19 cellular contexts compared by ENCODE assay signal in the genomic region with DNA sequence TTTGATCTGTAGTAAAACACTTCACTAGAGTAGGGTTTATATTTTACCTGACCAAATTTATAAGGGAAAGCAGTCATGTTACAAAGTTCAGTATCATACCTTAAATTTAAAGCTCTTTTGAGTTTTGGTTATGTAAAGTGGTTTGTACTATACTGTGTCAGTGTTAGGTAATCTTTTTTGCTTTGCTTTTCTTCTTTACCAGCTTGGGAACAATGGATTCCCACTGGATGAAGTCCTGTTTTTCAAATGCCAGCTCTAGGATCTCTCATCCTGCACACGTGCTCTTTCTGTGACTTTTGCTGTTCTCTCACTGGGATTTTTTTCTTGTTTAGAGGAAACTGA. TPM values are rescaled to one million over a fixed set of nuclear protein-coding genes. Genes with fewer than 3 reads are reported as not detected.
DNase-seq lines count a peak whose midpoint lies in the region; ATAC-seq, FAIRE-seq and TF ChIP-seq lines count a peak whose summit lies in the region.
"Had no signal": no experiment of that assay in that cellular context is flagged by ENCODE, and none has a peak within 500 bp of the region (broad histone marks: within the 10 kb centered on the region; RNA-seq: fewer than 3 reads in every experiment).

No MANE protein-coding gene starts in this region.

- peaks cover 29% of the 10 kb centered on the region for H3K4me1 Mint-ChIP-seq in brain

- DNase-seq in left ventricle myocardium inferior (no peak), psoas muscle (no peak), LoVo (ENCODE audit: low spot score) (no peak), GM12891 (ENCODE audit: insufficient read length, low spot score) (no peak), iPS-NIHi11 (ENCODE audit: low spot score) (no peak)
- no peak for DNase-seq in effector memory CD4-positive, alpha-beta T cell
- DNase-seq: activated CD4-positive, alpha-beta T cell treated with anti-CD3 and anti-CD28 coated beads, Interleukin-2, amount 50 U/mL, for 1 hour; aorta; H7; hippocampal formation; NCI-H187 treated with DMSO at 0.1 percent for 48 hours; NCI-H446; NK-92 treated with Interleukin-12 subunit alpha and Interleukin-12 subunit beta, amount 100 ng/mL, for 24 hours; stimulated activated CD4-positive, alpha-beta T cell treated with anti-CD3 and anti-CD28 coated beads, Interleukin-4, amount 100 ng/mL, for 4 hours had no signal

- peaks cover 0 to 5% of the 10 kb centered on the region in 2 experiments; a peak in 2 of 3 replicates for H3K36me3 ChIP-seq in HEK293 (ENCODE audit: control insufficient read depth in 2 of 2, insufficient read depth in 1 of 2, low read length in 2 of 2)
- H3K36me3 ChIP-seq in left ventricle myocardium inferior, result peaks cover 9% of the 10 kb centered on the region
- peaks cover 0 to 14% of the 10 kb centered on the region in 2 donors for H3K36me3 ChIP-seq in psoas muscle (ENCODE audit: insufficient read depth in 1 of 2, low read depth in 1 of 2)
- no peaks in the 10 kb centered on the region for H3K36me3 ChIP-seq in effector memory CD4-positive, alpha-beta T cell (ENCODE audit: control insufficient read depth, insufficient read depth, low read length)

- 0 out of 2 replicates have a peak, but pooled peaks cover 4% of the 10 kb centered on the region for H3K4me1 ChIP-seq in HEK293 (ENCODE audit: control insufficient read depth, insufficient read depth, low read length)
- H3K4me1 ChIP-seq in left ventricle myocardium inferior, result peaks cover 68% of the 10 kb centered on the region
- H3K4me1 ChIP-seq in psoas muscle, result peaks cover 45% of the 10 kb centered on the region
- H3K4me1 ChIP-seq in effector memory CD4-positive, alpha-beta T cell (ENCODE audit: control insufficient read depth, insufficient read depth, low read length, poor library complexity, severe bottlenecking), result no peaks in the 10 kb centered on the region

- no peaks in the 10 kb centered on the region for H3K27me3 ChIP-seq in left ventricle myocardium inferior (ENCODE audit: low read depth)
- no peaks in the 10 kb centered on the region for H3K27me3 ChIP-seq in psoas muscle (ENCODE audit: insufficient read depth in 3 of 3, low read length in 2 of 3)
- H3K27me3 ChIP-seq in effector memory CD4-positive, alpha-beta T cell (replicated peaks; ENCODE audit: control insufficient read depth, insufficient read depth, low read length, poor library complexity, severe bottlenecking), result no peaks in the 10 kb centered on the region

- no peaks in the 10 kb centered on the region for H3K9me3 Mint-ChIP-seq in brain
- H3K9me3 Mint-ChIP-seq: dendritic cell treated with granulocyte-macrophage colony-stimulating factor and Interleukin-4, amounts not matched to agents 40 ng/mL and 50 ng/mL, for 4 days had no signal

- WGBS in psoas muscle, 3 donors, result 0 to 2% (median 0%) methylated on average over 1 of the region's 1 CpG

- peaks cover 3% of the 10 kb centered on the region for H3K36me3 Mint-ChIP-seq in brain

- H3K9me3 ChIP-seq in HEK293 (ENCODE audit: control insufficient read depth, insufficient read depth, low read depth, low read length), result no peaks in the 10 kb centered on the region
- H3K9me3 ChIP-seq in left ventricle myocardium inferior (replicated peaks), result no peaks in the 10 kb centered on the region
- no peaks in the 10 kb centered on the region for H3K9me3 ChIP-seq in psoas muscle
- H3K9me3 ChIP-seq in effector memory CD4-positive, alpha-beta T cell (ENCODE audit: control insufficient read depth, low read length), result no peaks in the 10 kb centered on the region

- TF ChIP-seq POLR2A in GM12891 (IDR thresholded peaks at IDR 0.05; ENCODE audit: low read depth, low read length), result no peak

- peak overlapping the region in 3 of 5 experiments; percentile 26 to 79 (median 71) for H3K27ac Mint-ChIP-seq in brain
- H3K27ac Mint-ChIP-seq: dendritic cell treated with granulocyte-macrophage colony-stimulating factor and Interleukin-4, amounts not matched to agents 40 ng/mL and 50 ng/mL, for 4 days had no signal

- H3K4me3 ChIP-seq in HEK293 (ENCODE audit: low read depth, low read length), result no peak overlapping the region
- H3K4me3 ChIP-seq in left ventricle myocardium inferior, result peak overlapping the region; percentile 32
- peak overlapping the region; percentile 17 for H3K4me3 ChIP-seq in psoas muscle
- no peak overlapping the region for H3K4me3 ChIP-seq in effector memory CD4-positive, alpha-beta T cell (ENCODE audit: insufficient read depth, low read depth, low read length, poor library complexity, severe bottlenecking)
- H3K4me3 ChIP-seq: skin epidermis had no signal

- H3K27ac ChIP-seq in HEK293 (ENCODE audit: extremely low read depth, low read depth, low read length), result no peak overlapping the region
- H3K27ac ChIP-seq in left ventricle myocardium inferior (replicated peaks), result peak overlapping the region; percentile 79
- H3K27ac ChIP-seq in psoas muscle, result peak overlapping the region; percentile 85
- H3K27ac ChIP-seq in effector memory CD4-positive, alpha-beta T cell (ENCODE audit: insufficient read depth, low read length, poor library complexity, severe bottlenecking), result no peak overlapping the region
- H3K27ac ChIP-seq: HL-60 had no signal

- no peak for TF ChIP-seq CTCF in HEK293 (tag by site-specific recombination; IDR thresholded peaks at IDR 0.05)
- no peak for TF ChIP-seq CTCF in brain (conservative IDR thresholded peaks at IDR 0.05)
- TF ChIP-seq CTCF in left ventricle myocardium inferior (IDR thresholded peaks at IDR 0.05; ENCODE audit: borderline replicate concordance), result no peak
- TF ChIP-seq CTCF in psoas muscle (IDR thresholded peaks at IDR 0.05), result no peak

- CTCF ChIA-PET in HEK293 (lab: Yijun Ruan, JAX), result interaction anchor here (0.6 to 1.0 kb wide), 2 partner anchors 10 to 53 kb away, joined by 3 to 4 read pairs; no protein-coding TSS in a partner anchor

- no peaks in the 10 kb centered on the region for H3K27me3 Mint-ChIP-seq in brain
- H3K27me3 Mint-ChIP-seq: dendritic cell treated with granulocyte-macrophage colony-stimulating factor and Interleukin-4, amounts not matched to agents 40 ng/mL and 50 ng/mL, for 4 days had no signal

- FAIRE-seq in GM12891 (lab: Jason Lieb, UNC), result no peak

- intact Hi-C loops in left ventricle myocardium inferior (cut with micrococcal nuclease) (no loop called here), psoas muscle (cut with DNase I) (no loop called here)

- H3K4me3 Mint-ChIP-seq in brain, result peak overlapping the region in 3 of 5 experiments; percentile 27 to 50 (median 41)
- H3K4me3 Mint-ChIP-seq: dendritic cell treated with granulocyte-macrophage colony-stimulating factor and Interleukin-4, amounts not matched to agents 40 ng/mL and 50 ng/mL, for 4 days had no signal

- POLR2A ChIA-PET in HEK293 (lab: Yijun Ruan, JAX), result no interaction called here

- peak in 3 of 4 donors; percentile 23 to 51 (median 45) for ATAC-seq in psoas muscle

TF ChIP-seq in HEK293, 187 proteins besides CTCF, POLR2A, EP300 and RAD21:
- TF ChIP-seq ZBTB17 (tag by site-specific recombination; IDR thresholded peaks at IDR 0.05) (peak; percentile 6; the same call in 1 of the 2 replicates), YY2 (tag by site-specific recombination; IDR thresholded peaks at IDR 0.05) (no peak)

TF ChIP-seq in GM12891, 5 proteins besides CTCF, POLR2A, EP300 and RAD21:
- TF ChIP-seq POU2F2 (IDR thresholded peaks at IDR 0.05; ENCODE audit: low read depth, low read length) (no peak), TAF1 (IDR thresholded peaks at IDR 0.05; ENCODE audit: low read depth, low read length) (no peak), PAX5 (IDR thresholded peaks at IDR 0.05; ENCODE audit: insufficient read depth, low read length, severe bottlenecking) (no peak), POLR2AphosphoS5 (IDR thresholded peaks at IDR 0.05; ENCODE audit: low read depth, low read length) (no peak), SPI1 (IDR thresholded peaks at IDR 0.05; ENCODE audit: low read depth, low read length) (no peak)
TF ChIP-seq in GM12891: peak in this region for 0.

RNA-seq across cellular contexts. Expression of gene CYSTM1, which starts 15.9 kb away (rescaled TPM):
- polyA plus RNA-seq in brain (ENCODE audit: insufficient read depth, low read depth, low replicate concordance), result 119 TPM
- 93.3 TPM for total RNA-seq in left ventricle myocardium inferior
- 100 to 1,000 TPM; 193 to 408 (median 285) TPM for total RNA-seq in psoas muscle
- 100 to 1,000 TPM; 217 to 601 (median 297) TPM for polyA plus RNA-seq in psoas muscle
- 37.2 TPM for polyA plus RNA-seq in GM12891 (2012; ENCODE audit: low read depth, missing spikeins)

Comparison
In these comparisons a context has a peak if more than half of its experiments do, and no peak if none do; other contexts are left out.
1. H3K27ac ChIP-seq: peak in left ventricle myocardium inferior (single experiment) and psoas muscle (single experiment); none in HEK293 (single experiment) and effector memory CD4-positive, alpha-beta T cell (single experiment).
2. H3K4me3 ChIP-seq: peak in left ventricle myocardium inferior (single experiment) and psoas muscle (single experiment); none in HEK293 (single experiment) and effector memory CD4-positive, alpha-beta T cell (single experiment).